In the genomic region with DNA sequence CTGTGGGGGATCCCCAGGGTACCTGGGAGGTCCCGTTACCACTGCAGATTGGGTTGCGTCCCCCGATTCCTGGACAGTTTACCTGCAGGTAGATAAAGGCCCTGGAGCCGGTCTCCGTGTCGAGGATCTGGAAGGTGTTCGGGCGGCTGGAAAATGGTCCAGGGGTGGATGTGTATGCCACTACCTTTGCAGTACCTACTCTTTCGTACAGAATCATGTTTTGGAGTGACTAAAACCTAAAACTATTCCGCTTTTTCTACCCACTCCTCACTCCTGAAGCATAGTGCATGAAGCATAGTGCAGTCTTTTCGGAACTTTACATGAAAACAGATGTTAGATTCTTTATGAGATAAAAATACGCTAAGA, we compare ENCODE assay signal across 7 cellular contexts. TPM values are rescaled to one million over a fixed set of nuclear protein-coding genes. Genes with fewer than 3 reads are reported as not detected.
DNase-seq lines count a peak whose midpoint lies in the region; ATAC-seq and TF ChIP-seq lines count a peak whose summit lies in the region.

No MANE protein-coding gene starts in this region.

- H3K23me2 ChIP-seq in H9 (ENCODE audit: insufficient read length, low read depth, low read length, poor library complexity, severe bottlenecking): no peaks in the 10 kb centered on the region

- peak overlapping the region; percentile 66 for H3K4me3 ChIP-seq in RWPE2 (ENCODE audit: severe bottlenecking)
- H3K4me3 ChIP-seq in fibroblast of pulmonary artery (replicated peaks; ENCODE audit: low read depth, low read length): peak overlapping the region; percentile 66
- H3K4me3 ChIP-seq in trophoblast cell (ENCODE audit: low read depth, low read length): peak overlapping the region; percentile 90

- no peak overlapping the region for H2BK15ac ChIP-seq in H9 (ENCODE audit: low read depth, low read length)

- no peak overlapping the region for H3T11ph ChIP-seq in H9 (ENCODE audit: low read length)

- H3K4me1 Mint-ChIP-seq in H9: peaks cover 2 to 5% of the 10 kb centered on the region in 2 experiments; a peak in 2 of 4 replicates

- no peak overlapping the region for H2BK20ac ChIP-seq in H9 (ENCODE audit: low read depth, low read length, poor library complexity, severe bottlenecking)

- H3K36me3 ChIP-seq in RWPE2 (ENCODE audit: low read depth) (peaks cover 37% of the 10 kb centered on the region), trophoblast cell (ENCODE audit: control insufficient read depth in 1 of 2, insufficient read depth in 2 of 2, low read length in 2 of 2) (no peaks in the 10 kb centered on the region)

- peak overlapping the region in 1 of 2 experiments; percentile 99; a peak in 4 of 5 replicates for H3K4me3 Mint-ChIP-seq in H9

- no peak overlapping the region for H3K4ac ChIP-seq in H9 (ENCODE audit: low read depth, low read length)
- peak overlapping the region; percentile 78 for H3K4ac ChIP-seq in trophoblast cell (ENCODE audit: low read depth, low read length)

- WGBS in H9 (ENCODE audit: extremely low coverage, insufficient read length, low lambda C conversion rate): no CpG with 5 or more reads among the region's 12 CpGs
- no CpG with 5 or more reads among the region's 12 CpGs for WGBS in trophoblast cell (ENCODE audit: extremely low coverage, insufficient coverage, insufficient read length)

- H2BK12ac ChIP-seq in H9 (ENCODE audit: insufficient read length, low read depth, low read length) (no peak overlapping the region), trophoblast cell (ENCODE audit: low read length) (no peak overlapping the region)

- H4K12ac ChIP-seq in trophoblast cell (ENCODE audit: low read depth, low read length): peak overlapping the region; percentile 22

- H2BK120ac ChIP-seq in H9 (ENCODE audit: low read depth, low read length, poor library complexity, severe bottlenecking) (no peak overlapping the region), trophoblast cell (ENCODE audit: insufficient read depth, low read length, poor library complexity) (peak overlapping the region; percentile 15)

- peak overlapping the region; percentile 85 for H3K9ac ChIP-seq in H9 (ENCODE audit: extremely low read depth, insufficient read length, low read length)
- H3K9ac ChIP-seq in trophoblast cell (ENCODE audit: low read length): peak overlapping the region; percentile 90

- peak; percentile 35 for ATAC-seq in RWPE2 (ENCODE audit: low read depth)
- ATAC-seq in HG03280 (IDR thresholded peaks at IDR 0.05; ENCODE audit: unreplicated experiment): no peak
- no peak for ATAC-seq in GM19452 (IDR thresholded peaks at IDR 0.05; ENCODE audit: unreplicated experiment)

- H3K4me1 ChIP-seq in H9 (ENCODE audit: insufficient read depth, low read length): no peaks in the 10 kb centered on the region; the same call in 1 of the 2 replicates
- H3K4me1 ChIP-seq in RWPE2 (ENCODE audit: insufficient read depth, poor library complexity, severe bottlenecking): peaks cover 8% of the 10 kb centered on the region
- peaks cover 0 to 3% of the 10 kb centered on the region in 2 experiments for H3K4me1 ChIP-seq in trophoblast cell (ENCODE audit: control insufficient read depth in 1 of 2, insufficient read depth in 2 of 2, low read length in 2 of 2)

- H3K27ac ChIP-seq in H9 (ENCODE audit: insufficient read length, low read depth, low read length) (no peak overlapping the region), RWPE2 (ENCODE audit: poor library complexity, severe bottlenecking) (peak overlapping the region; percentile 22), trophoblast cell (ENCODE audit: low read depth, low read length) (peak overlapping the region; percentile 7)

- peak overlapping the region; percentile 10 for H3K56ac ChIP-seq in H9 (ENCODE audit: insufficient read length, low read depth, low read length)

- H2BK5ac ChIP-seq in H9 (ENCODE audit: insufficient read length, low read length) (no peak overlapping the region), trophoblast cell (ENCODE audit: low read depth, low read length, poor library complexity) (no peak overlapping the region)

- no peaks in the 10 kb centered on the region for H4K20me1 ChIP-seq in H9 (ENCODE audit: control insufficient read depth, insufficient read depth, insufficient read length)

- H3K27me3 ChIP-seq in H9 (ENCODE audit: insufficient read depth, low read length) (no peaks in the 10 kb centered on the region), RWPE2 (ENCODE audit: insufficient read depth, poor library complexity, severe bottlenecking) (no peaks in the 10 kb centered on the region), trophoblast cell (ENCODE audit: insufficient read depth, low read length) (no peaks in the 10 kb centered on the region)

- H2AFZ ChIP-seq in H9 (ENCODE audit: low read length) (no peak overlapping the region), trophoblast cell (ENCODE audit: insufficient read depth, low read length, poor library complexity) (peak overlapping the region; percentile 50)

- no peak for TF ChIP-seq CTCF in H9 (conservative IDR thresholded peaks at IDR 0.05)
- TF ChIP-seq CTCF in RWPE2 (IDR thresholded peaks at IDR 0.05; ENCODE audit: poor library complexity, severe bottlenecking): no peak
- no peak for TF ChIP-seq CTCF in fibroblast of pulmonary artery (IDR thresholded peaks at IDR 0.05; ENCODE audit: low read length, missing control alignments)

- H3K14ac ChIP-seq in H9 (ENCODE audit: insufficient read depth, low read length) (peak overlapping the region; percentile 77), trophoblast cell (ENCODE audit: low read length) (peak overlapping the region; percentile 11)

- H4K5ac ChIP-seq in H9 (ENCODE audit: insufficient read length, low read depth, low read length): no peak overlapping the region

- H3K23ac ChIP-seq in H9 (ENCODE audit: insufficient read length, low read depth, low read length) (no peak overlapping the region), trophoblast cell (ENCODE audit: low read length) (no peak overlapping the region)

- peaks cover 0 to 4% (median 0%) of the 10 kb centered on the region in 3 experiments; a peak in 4 of 7 replicates for H3K36me3 Mint-ChIP-seq in H9 (ENCODE audit: insufficient read depth in 1 of 3, low read depth in 3 of 3)

- H3K4me2 ChIP-seq in H9 (ENCODE audit: insufficient read depth, insufficient read length, low read length): peak overlapping the region; percentile 84
- H3K4me2 ChIP-seq in trophoblast cell (ENCODE audit: low read length): peak overlapping the region; percentile 90

- H3K27me3 Mint-ChIP-seq in H9 (ENCODE audit: low read depth): no peaks in the 10 kb centered on the region; the same call in 1 of the 2 replicates

- H3K9me3 Mint-ChIP-seq in H9: peaks cover 0 to 2% of the 10 kb centered on the region in 2 experiments; a peak in 1 of 5 replicates

- DNase-seq in H9 (no peak), RWPE2 (ENCODE audit: low spot score) (no peak), fibroblast of pulmonary artery (ENCODE audit: low read depth) (no peak), trophoblast cell (peak in 1 of 2 donors; percentile 14), NCI-H128 (lab: John Stamatoyannopoulos, UW; ENCODE audit: unreplicated experiment) (no peak)

- H3K79me2 ChIP-seq in H9 (ENCODE audit: insufficient read depth, low read length) (peaks cover 42% of the 10 kb centered on the region), trophoblast cell (ENCODE audit: control insufficient read depth, insufficient read depth, low read length, poor library complexity) (peaks cover 7% of the 10 kb centered on the region)

- H3K18ac ChIP-seq in H9 (ENCODE audit: insufficient read length, low read depth, low read length): peak overlapping the region; percentile 91
- H3K18ac ChIP-seq in trophoblast cell (ENCODE audit: low read length): peak overlapping the region; percentile 2

- H4K8ac ChIP-seq in H9 (replicated peaks; ENCODE audit: insufficient read length, low read depth, low read length) (no peak overlapping the region), trophoblast cell (ENCODE audit: low read depth, low read length) (peak overlapping the region; percentile 86)

- H4K91ac ChIP-seq in H9 (ENCODE audit: insufficient read length, low read depth, low read length): no peak overlapping the region
- H4K91ac ChIP-seq in trophoblast cell (ENCODE audit: low read depth, low read length): peak overlapping the region; percentile 16

- H2AK5ac ChIP-seq in H9 (ENCODE audit: insufficient read length, low read length): no peak overlapping the region
- H2AK5ac ChIP-seq in trophoblast cell (ENCODE audit: low read length): no peak overlapping the region

- no peaks in the 10 kb centered on the region for H3K9me3 ChIP-seq in H9 (ENCODE audit: control insufficient read depth, low read depth, low read length)
- no peaks in the 10 kb centered on the region for H3K9me3 ChIP-seq in RWPE2 (ENCODE audit: severe bottlenecking)
- no peaks in the 10 kb centered on the region for H3K9me3 ChIP-seq in trophoblast cell (ENCODE audit: insufficient read depth, low read depth, low read length)

- H3K79me1 ChIP-seq in H9 (ENCODE audit: insufficient read depth, low read depth, low read length, poor library complexity, severe bottlenecking) (peaks cover 2% of the 10 kb centered on the region), trophoblast cell (ENCODE audit: low read length) (peaks cover 3% of the 10 kb centered on the region)

- H3K27ac Mint-ChIP-seq in H9: peak overlapping the region; percentile 98 to 100 (median 99); a peak in 6 of 7 replicates

RNA-seq across cellular contexts. Expression of a gene that starts 0.4 kb away (rescaled TPM):
- 70.6 and 80.6 TPM in 2 replicates for total RNA-seq in H9 (2021)
- 28.1 and 29.2 TPM in 2 replicates for polyA plus RNA-seq in trophoblast cell (2013)
